ENCODE assay signal across 35 cellular contexts in genomic region chr6:131876545-131876944, GRCh38.
"Had no signal": no experiment of that assay in that cellular context is flagged by ENCODE, and none has a peak within 500 bp of the region (broad histone marks: within the 10 kb centered on the region; RNA-seq: fewer than 3 reads in every experiment).

No MANE protein-coding gene starts in this region.

- H3K4me1 ChIP-seq: ascending aorta, breast epithelium had no signal

- H3K36me3 ChIP-seq: adrenal gland, brain microvascular endothelial cell, breast epithelium, cardiac muscle cell had no signal

- FAIRE-seq: astrocyte, bronchial epithelial cell had no signal

- H3K27me3 ChIP-seq: adrenal gland, ascending aorta, body of pancreas, brain microvascular endothelial cell, breast epithelium, cardiac muscle cell had no signal

- H3K4me3 ChIP-seq: adrenal gland, ascending aorta, body of pancreas, breast epithelium, cardiac muscle cell had no signal

- H3K9me3 ChIP-seq: adrenal gland, ascending aorta, body of pancreas, breast epithelium had no signal

- DNase-seq: activated effector memory CD4-positive, alpha-beta T cell treated with anti-CD3 and anti-CD28 coated beads, Interleukin-2, amount 50 U/mL, for 16 hours; activated effector memory CD4-positive, alpha-beta T cell treated with Interleukin-2 at 50 U/mL for 16 hours; activated gamma-delta T cell; activated gamma-delta T cell treated with Interleukin-2 at 50 U/mL for 16 hours; activated naive CD4-positive, alpha-beta T cell; activated naive CD4-positive, alpha-beta T cell treated with anti-CD3 and anti-CD28 coated beads for 36 hours; activated naive CD4-positive, alpha-beta T cell treated with anti-CD3 and anti-CD28 coated beads, Interleukin-2, amount 10 ng/mL, durations not matched to agents 7 days and 5 days; activated naive CD4-positive, alpha-beta T cell treated with anti-CD3 and anti-CD28 coated beads, Interleukin-2, amount 50 U/mL, for 16 hours; activated naive CD4-positive, alpha-beta T cell treated with Interleukin-2 at 50 U/mL for 16 hours; activated naive CD8-positive, alpha-beta T cell treated with anti-CD3 and anti-CD28 coated beads for 36 hours; activated naive CD8-positive, alpha-beta T cell treated with anti-CD3 and anti-CD28 coated beads, Interleukin-2, amount 10 ng/mL, durations not matched to agents 7 days and 5 days; activated naive CD8-positive, alpha-beta T cell treated with anti-CD3 and anti-CD28 coated beads, Interleukin-2, amount 50 U/mL, for 24 hours; activated T-cell treated with anti-CD3 and anti-CD28 coated beads for 4 hours; activated T-cell treated with anti-CD3 and anti-CD28 coated beads, Interleukin-2, amount 50 U/mL, for 1 hour; activated T-cell treated with anti-CD3 and anti-CD28 coated beads, Interleukin-2, amount 50 U/mL, for 24 hours; activated T-cell treated with anti-CD3 and anti-CD28 coated beads, Interleukin-2, amount 50 U/mL, for 4 hours; activated T-cell treated with anti-CD3 and anti-CD28 coated beads, Interleukin-2, amount 50 U/mL, for 48 hours; activated T-cell treated with anti-CD3 and anti-CD28 coated beads, Interleukin-2, amount 50 U/mL, for 72 hours; adrenal gland; amniotic stem cell; amygdala; anterior cingulate cortex; aorta; body of pancreas; brain microvascular endothelial cell; caudate nucleus; central memory CD4-positive, alpha-beta T cell; cerebellar nuclear complex had no signal

- ATAC-seq: activated naive CD4-positive, alpha-beta T cell treated with anti-CD3 and anti-CD28 coated beads, Interleukin-2, amount 50 U/mL, for 72 hours; activated naive CD8-positive, alpha-beta T cell treated with anti-CD3 and anti-CD28 coated beads, Interleukin-2, amount 50 U/mL, for 24 hours; activated T-cell treated with anti-CD3 and anti-CD28 coated beads, Interleukin-2, amount 50 U/mL, for 4 hours; activated T-cell treated with anti-CD3 and anti-CD28 coated beads, Interleukin-2, amount 50 U/mL, for 72 hours; activated T-helper 17 cell treated with anti-CD3 and anti-CD28 coated beads, Interleukin-2, amount 50 U/mL, for 72 hours; body of pancreas had no signal

- H3K27ac ChIP-seq: adrenal gland, ascending aorta, brain microvascular endothelial cell, breast epithelium, cardiac muscle cell had no signal
